ENCODE assay signal across 9 cellular contexts in genomic region chr4:183878571-183878970, GRCh38. TPM values are rescaled to one million over a fixed set of nuclear protein-coding genes. Genes with fewer than 3 reads are reported as not detected.
"Had no signal": no experiment of that assay in that cellular context is flagged by ENCODE, and none has a peak within 500 bp of the region (broad histone marks: within the 10 kb centered on the region; RNA-seq: fewer than 3 reads in every experiment).

No MANE protein-coding gene starts in this region.

- H3K4me3 ChIP-seq: K562 had no signal

- H3K27ac ChIP-seq: HL-60 had no signal

- FAIRE-seq: H54, K562 had no signal

- DNase-seq: GOT3, H9, HFFc6, IMR-90 had no signal

- H3K27ac Mint-ChIP-seq: H9, HFFc6 had no signal

- ATAC-seq: HCT116, K562 had no signal

- H3K9me3 Mint-ChIP-seq: H9, HFFc6 had no signal

- H3K4me3 Mint-ChIP-seq: H9, HFFc6 had no signal

RNA-seq across cellular contexts. Expression of gene STOX2, which starts 26.5 kb away (rescaled TPM):
- total RNA-seq: HT1080, K562 had no signal
- polyA plus RNA-seq: K562 had no signal
